In genomic region chr10:58967551-58968418, GRCh38 we compare ENCODE assay signal across 9 cellular contexts.
DNase-seq lines count a peak whose midpoint lies in the region; ATAC-seq and TF ChIP-seq lines count a peak whose summit lies in the region.
"Had no signal": no experiment of that assay in that cellular context is flagged by ENCODE, and none has a peak within 500 bp of the region (broad histone marks: within the 10 kb centered on the region; RNA-seq: fewer than 3 reads in every experiment).

No MANE protein-coding gene starts in this region.

- H3K27ac ChIP-seq in HEK293 (ENCODE audit: extremely low read depth, low read depth, low read length) = no peak overlapping the region
- H3K27ac ChIP-seq: C4-2B had no signal

- no peak overlapping the region for H3K4me3 ChIP-seq in HEK293 (ENCODE audit: low read depth, low read length)

- H3K27ac Mint-ChIP-seq in effector memory CD8-positive, alpha-beta T cell = no peak overlapping the region
- H3K27ac Mint-ChIP-seq in activated T-cell treated with anti-CD3 and anti-CD28 coated beads, Interleukin-2, amount 50 U/mL, for 24 hours = no peak overlapping the region

- H3K4me3 Mint-ChIP-seq in effector memory CD8-positive, alpha-beta T cell = no peak overlapping the region
- no peak overlapping the region for H3K4me3 Mint-ChIP-seq in activated T-cell treated with anti-CD3 and anti-CD28 coated beads, Interleukin-2, amount 50 U/mL, for 24 hours

- POLR2A ChIA-PET in HEK293 (lab: Yijun Ruan, JAX) = no interaction called here

- CTCF ChIA-PET in HEK293 (lab: Yijun Ruan, JAX) = interaction anchor here (2.8 kb wide), 1 partner anchor 16 kb away, joined by 9 read pairs; no protein-coding TSS in a partner anchor

- no peak for ATAC-seq in effector memory CD8-positive, alpha-beta T cell (replicated peaks)

- no peak for TF ChIP-seq CTCF in HEK293 (tag by site-specific recombination; IDR thresholded peaks at IDR 0.05)

- no peaks in the 10 kb centered on the region for H3K36me3 ChIP-seq in HEK293 (ENCODE audit: control insufficient read depth in 2 of 2, insufficient read depth in 1 of 2, low read length in 2 of 2)

- no peaks in the 10 kb centered on the region for H3K9me3 ChIP-seq in HEK293 (ENCODE audit: control insufficient read depth, insufficient read depth, low read depth, low read length)

- no peaks in the 10 kb centered on the region for H3K9me3 Mint-ChIP-seq in effector memory CD8-positive, alpha-beta T cell
- no peaks in the 10 kb centered on the region for H3K9me3 Mint-ChIP-seq in activated T-cell treated with anti-CD3 and anti-CD28 coated beads, Interleukin-2, amount 50 U/mL, for 24 hours

- no peaks in the 10 kb centered on the region for H3K36me3 Mint-ChIP-seq in effector memory CD8-positive, alpha-beta T cell (ENCODE audit: insufficient read depth)
- H3K36me3 Mint-ChIP-seq in activated T-cell treated with anti-CD3 and anti-CD28 coated beads, Interleukin-2, amount 50 U/mL, for 24 hours (ENCODE audit: low read depth) = no peaks in the 10 kb centered on the region

- H3K27me3 Mint-ChIP-seq in effector memory CD8-positive, alpha-beta T cell = peaks cover 0 to 33% of the 10 kb centered on the region in 2 donors
- H3K27me3 Mint-ChIP-seq in activated T-cell treated with anti-CD3 and anti-CD28 coated beads, Interleukin-2, amount 50 U/mL, for 24 hours = peaks cover 23% of the 10 kb centered on the region

- DNase-seq in AG20443 (ENCODE audit: low spot score) (peak; percentile 52), RPMI8226 (peak; percentile 55), iPS-NIHi7 (ENCODE audit: extremely low spot score) (peak; percentile 87), NCI-H82 (lab: John Stamatoyannopoulos, UW) (no peak), HCEC 1CT (no peak)
- no peak for DNase-seq in effector memory CD8-positive, alpha-beta T cell
- DNase-seq in activated T-cell treated with anti-CD3 and anti-CD28 coated beads, Interleukin-2, amount 50 U/mL, for 24 hours = no peak

- no peaks in the 10 kb centered on the region for H3K4me1 ChIP-seq in HEK293 (ENCODE audit: control insufficient read depth, insufficient read depth, low read length)

- H3K4me1 Mint-ChIP-seq in effector memory CD8-positive, alpha-beta T cell (ENCODE audit: low read depth in 2 of 2) = peaks cover 1 to 3% of the 10 kb centered on the region in 2 donors
- H3K4me1 Mint-ChIP-seq in activated T-cell treated with anti-CD3 and anti-CD28 coated beads, Interleukin-2, amount 50 U/mL, for 24 hours (ENCODE audit: low read depth) = no peaks in the 10 kb centered on the region

TF ChIP-seq in HEK293, 187 proteins besides CTCF, POLR2A, EP300 and RAD21 (continues in another document):
- TF ChIP-seq ZXDB (tag by site-specific recombination; IDR thresholded peaks at IDR 0.05) = no peak
- no peak for TF ChIP-seq ZNF600 (tag by site-specific recombination; IDR thresholded peaks at IDR 0.05)
- no peak for TF ChIP-seq ZFP69B (tag by site-specific recombination; IDR thresholded peaks at IDR 0.05)
- no peak for TF ChIP-seq ZNF473 (tag by site-specific recombination; IDR thresholded peaks at IDR 0.05)
- no peak for TF ChIP-seq ZNF132 (tag by site-specific recombination; IDR thresholded peaks at IDR 0.05; ENCODE audit: borderline replicate concordance)
- no peak for TF ChIP-seq ZNF391 (tag by site-specific recombination; IDR thresholded peaks at IDR 0.05; ENCODE audit: borderline replicate concordance, low read depth)
- TF ChIP-seq OSR2 (tag by site-specific recombination; IDR thresholded peaks at IDR 0.05) = no peak
- TF ChIP-seq ZFP37 (tag by site-specific recombination; IDR thresholded peaks at IDR 0.05) = no peak
- peak; percentile 40; the same call in 1 of the 2 replicates for TF ChIP-seq SCRT1 (tag by site-specific recombination; IDR thresholded peaks at IDR 0.05; ENCODE audit: borderline replicate concordance)
- no peak for TF ChIP-seq ZNF664 (tag by site-specific recombination; IDR thresholded peaks at IDR 0.05)
- TF ChIP-seq REST (tag by site-specific recombination; IDR thresholded peaks at IDR 0.05) = no peak
- peak; percentile 72 for TF ChIP-seq SCRT2 (tag by site-specific recombination; IDR thresholded peaks at IDR 0.05)
- no peak for TF ChIP-seq ZNF398 (tag by site-specific recombination; IDR thresholded peaks at IDR 0.05)
- TF ChIP-seq ZNF645 (tag by site-specific recombination; IDR thresholded peaks at IDR 0.05) = no peak
- no peak for TF ChIP-seq ZSCAN30 (tag by site-specific recombination; IDR thresholded peaks at IDR 0.05)
- TF ChIP-seq ZNF341 (tag by site-specific recombination; IDR thresholded peaks at IDR 0.05; ENCODE audit: low read depth) = no peak
- no peak for TF ChIP-seq ZNF354C (tag by site-specific recombination; IDR thresholded peaks at IDR 0.05; ENCODE audit: borderline replicate concordance, low read depth)
- TF ChIP-seq ZBTB6 (tag by site-specific recombination; IDR thresholded peaks at IDR 0.05) = no peak
- TF ChIP-seq REPIN1 (tag by site-specific recombination; IDR thresholded peaks at IDR 0.05; ENCODE audit: low read depth) = no peak

Comparison
In these comparisons a context has a peak if more than half of its experiments do, and no peak if none do; other contexts are left out.
1. DNase-seq: peak in AG20443 (single experiment), RPMI8226 (single experiment) and iPS-NIHi7 (single experiment); none in NCI-H82 (single experiment), effector memory CD8-positive, alpha-beta T cell (0 of 3), activated T-cell treated with anti-CD3 and anti-CD28 coated beads, Interleukin-2, amount 50 U/mL, for 24 hours (single experiment) and HCEC 1CT (single experiment).